8 cellular contexts compared by ENCODE assay signal in genomic region chr11:67239795-67240574, GRCh38. TPM values are rescaled to one million over a fixed set of nuclear protein-coding genes. Genes with fewer than 3 reads are reported as not detected.
DNase-seq lines count a peak whose midpoint lies in the region; ATAC-seq and TF ChIP-seq lines count a peak whose summit lies in the region.

No MANE protein-coding gene starts in this region.

- H3K9me3 ChIP-seq in gastroesophageal sphincter: no peaks in the 10 kb centered on the region
- H3K9me3 ChIP-seq in neutrophil: no peaks in the 10 kb centered on the region

- H3K27me3 ChIP-seq in gastroesophageal sphincter (no peaks in the 10 kb centered on the region), neutrophil (no peaks in the 10 kb centered on the region)

- peak; percentile 93 for DNase-seq in GM04503 (ENCODE audit: low read depth)
- DNase-seq in HFF-Myc (ENCODE audit: extremely low read depth, low read depth): peak; percentile 95
- DNase-seq in NAMALWA (ENCODE audit: low spot score): peak; percentile 98
- peak; percentile 96 for DNase-seq in SK-MEL-5 (ENCODE audit: low read depth, low spot score)
- peak; percentile 99 for DNase-seq in activated naive CD4-positive, alpha-beta T cell treated with anti-CD3 and anti-CD28 coated beads, Interleukin-2, amount 10 ng/mL, durations not matched to agents 7 days and 5 days
- DNase-seq in substantia nigra (lab: John Stamatoyannopoulos, UW): peak; percentile 44 to 98 (median 95)

- ATAC-seq in gastroesophageal sphincter: peak; percentile 99

- TF ChIP-seq CTCF in HFF-Myc (IDR thresholded peaks at IDR 0.05; ENCODE audit: low read depth, low read length, missing control alignments): no peak
- peak in 2 of 4 experiments; percentile 14 to 16 for TF ChIP-seq CTCF in gastroesophageal sphincter (IDR thresholded peaks at IDR 0.05)
- TF ChIP-seq CTCF in neutrophil (IDR thresholded peaks at IDR 0.05): no peak

- H3K4me1 Mint-ChIP-seq in activated naive CD4-positive, alpha-beta T cell treated with anti-CD3 and anti-CD28 coated beads, Interleukin-2, amount 10 ng/mL, durations not matched to agents 7 days and 5 days: peaks cover 56% of the 10 kb centered on the region

- H3K4me3 ChIP-seq in HFF-Myc (replicated peaks; ENCODE audit: low read depth, low read length) (peak overlapping the region; percentile 97), gastroesophageal sphincter (peak overlapping the region; percentile 61 to 75), neutrophil (ENCODE audit: low read depth in 1 of 2, low read length in 1 of 2) (peak overlapping the region; percentile 46 to 54)

- peaks cover 0 to 61% (median 27%) of the 10 kb centered on the region in 3 donors for H3K4me1 ChIP-seq in gastroesophageal sphincter
- peaks cover 36 to 40% of the 10 kb centered on the region in 2 experiments for H3K4me1 ChIP-seq in neutrophil (ENCODE audit: control insufficient read depth in 1 of 2, insufficient read depth in 1 of 2, low read depth in 1 of 2, low read length in 1 of 2)

- CTCF ChIA-PET in activated naive CD4-positive, alpha-beta T cell treated with anti-CD3 and anti-CD28 coated beads, Interleukin-2, amount 10 ng/mL, durations not matched to agents 7 days and 5 days (lab: Charles Lee): interaction anchor here (0.6 to 2.0 kb wide), 13 partner anchors 9 to 144 kb away, joined by 3 to 9 read pairs (median 3); no protein-coding TSS in a partner anchor

- H3K36me3 ChIP-seq in gastroesophageal sphincter: peaks cover 0 to 32% of the 10 kb centered on the region in 2 donors
- peaks cover 40% of the 10 kb centered on the region for H3K36me3 ChIP-seq in neutrophil

- peak; percentile 87 to 92 for TF ChIP-seq POLR2A in gastroesophageal sphincter (IDR thresholded peaks at IDR 0.05)

- no peaks in the 10 kb centered on the region for H3K9me3 Mint-ChIP-seq in activated naive CD4-positive, alpha-beta T cell treated with anti-CD3 and anti-CD28 coated beads, Interleukin-2, amount 10 ng/mL, durations not matched to agents 7 days and 5 days

- peak overlapping the region; percentile 96 for H3K4me3 Mint-ChIP-seq in activated naive CD4-positive, alpha-beta T cell treated with anti-CD3 and anti-CD28 coated beads, Interleukin-2, amount 10 ng/mL, durations not matched to agents 7 days and 5 days

- H3K27ac ChIP-seq in gastroesophageal sphincter (peak overlapping the region; percentile 90 to 95 (median 92)), neutrophil (peak overlapping the region; percentile 81), substantia nigra (ENCODE audit: low read depth, low read length, poor library complexity, severe bottlenecking) (peak overlapping the region; percentile 86)

- no peak for TF ChIP-seq EP300 in gastroesophageal sphincter (IDR thresholded peaks at IDR 0.05)

- H3K27me3 Mint-ChIP-seq in activated naive CD4-positive, alpha-beta T cell treated with anti-CD3 and anti-CD28 coated beads, Interleukin-2, amount 10 ng/mL, durations not matched to agents 7 days and 5 days: no peaks in the 10 kb centered on the region

- 0 to 1% methylated on average over 2 to 15 of the region's 31 CpGs for WGBS in gastroesophageal sphincter (ENCODE audit: low coverage in 1 of 2), 2 donors

- in situ Hi-C loops in SK-MEL-5 (cut with HindIII; ENCODE audit: low pct_unique_long_range_greater_than_20kb, low sequenced_read_pairs): no loop called here

- H3K27ac Mint-ChIP-seq in activated naive CD4-positive, alpha-beta T cell treated with anti-CD3 and anti-CD28 coated beads, Interleukin-2, amount 10 ng/mL, durations not matched to agents 7 days and 5 days: peak overlapping the region; percentile 99

- H3K36me3 Mint-ChIP-seq in activated naive CD4-positive, alpha-beta T cell treated with anti-CD3 and anti-CD28 coated beads, Interleukin-2, amount 10 ng/mL, durations not matched to agents 7 days and 5 days: peaks cover 46% of the 10 kb centered on the region

RNA-seq across cellular contexts. Expression of gene GRK2, which starts 26.3 kb away (rescaled TPM):
- 25.0 and 29.6 TPM in 2 replicates for total RNA-seq in SK-MEL-5 (2014; rRNA removed; shearing (Covaris generic))
- polyA plus RNA-seq in SK-MEL-5 (2015; cell fraction: cytosol; rRNA removed): 47.7 and 66.1 TPM in 2 replicates
- polyA plus RNA-seq in SK-MEL-5 (2015; cell fraction: nucleus; rRNA removed): 81.7 and 109 TPM in 2 replicates
- total RNA-seq in gastroesophageal sphincter: 10 to 100 TPM; 44.0 to 76.9 (median 64.8) TPM

RNA-seq across cellular contexts. Expression of gene ANKRD13D, which starts 49.1 kb away (rescaled TPM):
- 16.9 and 17.8 TPM in 2 replicates for total RNA-seq in SK-MEL-5 (2014; rRNA removed; shearing (Covaris generic))
- 25.8 and 34.8 TPM in 2 replicates for polyA plus RNA-seq in SK-MEL-5 (2015; cell fraction: cytosol; rRNA removed)
- 154 and 166 TPM in 2 replicates for polyA plus RNA-seq in SK-MEL-5 (2015; cell fraction: nucleus; rRNA removed)
- 10 to 100 TPM; 25.6 to 61.6 (median 32.3) TPM for total RNA-seq in gastroesophageal sphincter

Comparison
In these comparisons a context has a peak if more than half of its experiments do, and no peak if none do; other contexts are left out.
1. Peak in every context shown above with its lines: DNase-seq, ATAC-seq, H3K4me3 ChIP-seq and H3K27ac ChIP-seq.